22 cellular contexts compared by ENCODE assay signal in the genomic region with DNA sequence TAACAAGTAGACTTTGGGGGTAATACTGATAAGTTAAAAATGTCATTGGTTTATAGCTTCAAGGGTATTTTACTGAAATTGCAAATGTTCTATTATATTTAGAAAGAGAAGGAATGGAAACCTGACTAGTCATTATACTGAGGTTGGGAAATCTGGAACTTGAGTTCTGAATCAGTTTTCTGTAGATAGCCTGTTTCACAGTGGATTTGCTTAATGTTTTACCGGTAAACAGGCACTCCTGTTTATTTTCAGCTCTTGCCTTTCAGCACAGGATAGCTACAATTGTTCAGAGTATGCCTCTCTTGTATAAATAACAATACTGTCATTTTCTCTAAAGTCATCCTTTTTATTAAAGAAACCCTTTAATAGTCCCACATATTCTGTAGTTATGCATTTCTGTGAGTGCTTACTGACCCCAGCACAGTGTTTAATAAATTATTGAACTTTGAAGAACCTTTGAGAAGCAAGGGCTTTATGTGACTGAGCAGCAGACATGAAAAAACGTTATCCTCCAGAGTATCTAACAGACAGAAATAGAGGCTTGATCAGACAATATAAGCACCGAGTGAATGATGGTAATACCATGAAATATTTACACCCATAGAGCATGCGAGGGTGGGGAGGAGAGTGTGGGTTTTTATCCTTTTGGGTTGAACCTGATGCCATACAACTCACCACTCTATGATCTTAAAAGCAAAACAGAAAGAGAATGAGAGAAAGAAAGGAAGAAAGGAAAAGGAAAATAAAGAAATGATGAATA. TPM values are rescaled to one million over a fixed set of nuclear protein-coding genes. Genes with fewer than 3 reads are reported as not detected.
DNase-seq lines count a peak whose midpoint lies in the region; ATAC-seq and TF ChIP-seq lines count a peak whose summit lies in the region.
"Had no signal": no experiment of that assay in that cellular context is flagged by ENCODE, and none has a peak within 500 bp of the region (broad histone marks: within the 10 kb centered on the region; RNA-seq: fewer than 3 reads in every experiment).

No MANE protein-coding gene starts in this region.

- no peaks in the 10 kb centered on the region for H3K36me3 ChIP-seq in endocrine pancreas (ENCODE audit: control insufficient read depth, insufficient read depth, low read length)
- no peaks in the 10 kb centered on the region for H3K36me3 ChIP-seq in right lobe of liver
- H3K36me3 ChIP-seq: right atrium auricular region had no signal

- H3K27ac ChIP-seq in right lobe of liver: peak overlapping the region; percentile 18 to 71 (median 58)
- H3K27ac ChIP-seq: PC-9, right atrium auricular region, SK-N-MC had no signal

- no peak for DNase-seq in CD14-positive monocyte (ENCODE audit: low spot score)
- DNase-seq in right lobe of liver: no peak
- DNase-seq in A172 (ENCODE audit: low spot score): no peak
- DNase-seq: activated B cell treated with CpG ODN at 0.5 μM for 24 hours; activated CD4-positive, alpha-beta memory T cell treated with anti-CD3 and anti-CD28 coated beads for 36 hours; activated naive CD4-positive, alpha-beta T cell treated with anti-CD3 and anti-CD28 coated beads for 36 hours; cortex of kidney; DMS53; foreskin melanocyte; H7; left cardiac atrium; NCI-H1694 treated with DMSO at 0.1 percent for 48 hours; NCI-H82; PC-9; stimulated activated naive CD4-positive, alpha-beta T cell had no signal

- 31% methylated on average over 4 of the region's 4 CpGs for WGBS in right lobe of liver (ENCODE audit: insufficient coverage, low coverage, low lambda C conversion rate, missing lambda C conversion rate)

- H3K9me3 ChIP-seq in endocrine pancreas (ENCODE audit: control insufficient read depth, low read length) (no peaks in the 10 kb centered on the region), right lobe of liver (no peaks in the 10 kb centered on the region)
- H3K9me3 ChIP-seq: right atrium auricular region had no signal

- H3K4me1 ChIP-seq in endocrine pancreas (ENCODE audit: control insufficient read depth, insufficient read depth, low read length) (peaks cover under 1% of the 10 kb centered on the region), right lobe of liver (peaks cover 0 to 30% (median 5%) of the 10 kb centered on the region in 4 donors)

- peaks cover 0 to 4% (median 2%) of the 10 kb centered on the region in 3 donors for H3K27me3 Mint-ChIP-seq in CD14-positive monocyte (ENCODE audit: low read depth in 3 of 3)
- H3K27me3 Mint-ChIP-seq: activated B cell treated with CpG ODN at 0.5 μM for 24 hours; activated CD4-positive, alpha-beta memory T cell treated with anti-CD3 and anti-CD28 coated beads for 36 hours had no signal

- peaks cover 35% of the 10 kb centered on the region for H3K4me1 Mint-ChIP-seq in CD14-positive monocyte

- H3K36me3 Mint-ChIP-seq in CD14-positive monocyte: peaks cover 3 to 10% of the 10 kb centered on the region in 2 donors
- H3K36me3 Mint-ChIP-seq: activated CD4-positive, alpha-beta memory T cell treated with anti-CD3 and anti-CD28 coated beads for 36 hours had no signal

- H3K27me3 ChIP-seq in endocrine pancreas (ENCODE audit: control insufficient read depth, insufficient read depth, low read length): no peaks in the 10 kb centered on the region
- no peaks in the 10 kb centered on the region for H3K27me3 ChIP-seq in right lobe of liver
- H3K27me3 ChIP-seq: right atrium auricular region had no signal

- intact Hi-C loops in CD14-positive monocyte (cut with micrococcal nuclease) (no loop called here), right lobe of liver (cut with DNase I) (no loop called here)

- H3K4me3 Mint-ChIP-seq in CD14-positive monocyte: peak overlapping the region in 1 of 2 donors; percentile 61
- H3K4me3 Mint-ChIP-seq: activated B cell treated with CpG ODN at 0.5 μM for 24 hours; activated CD4-positive, alpha-beta memory T cell treated with anti-CD3 and anti-CD28 coated beads for 36 hours; activated naive CD4-positive, alpha-beta T cell treated with anti-CD3 and anti-CD28 coated beads for 36 hours had no signal

- TF ChIP-seq CTCF in CD14-positive monocyte (IDR thresholded peaks at IDR 0.05) (no peak), right lobe of liver (IDR thresholded peaks at IDR 0.05) (no peak)

- H3K27ac Mint-ChIP-seq in CD14-positive monocyte: peak overlapping the region in 6 of 7 donors; percentile 21 to 77 (median 58)
- H3K27ac Mint-ChIP-seq: activated B cell treated with CpG ODN at 0.5 μM for 24 hours; activated CD4-positive, alpha-beta memory T cell treated with anti-CD3 and anti-CD28 coated beads for 36 hours; activated naive CD4-positive, alpha-beta T cell treated with anti-CD3 and anti-CD28 coated beads for 36 hours had no signal

- H3K9ac ChIP-seq in endocrine pancreas (ENCODE audit: control insufficient read depth, insufficient read depth, low read length): no peak overlapping the region

- no peak for TF ChIP-seq POLR2A in right lobe of liver (IDR thresholded peaks at IDR 0.05)

- peaks cover 0 to 10% (median 2%) of the 10 kb centered on the region in 7 donors for H3K9me3 Mint-ChIP-seq in CD14-positive monocyte
- H3K9me3 Mint-ChIP-seq: activated CD4-positive, alpha-beta memory T cell treated with anti-CD3 and anti-CD28 coated beads for 36 hours; activated naive CD4-positive, alpha-beta T cell treated with anti-CD3 and anti-CD28 coated beads for 36 hours had no signal

- ATAC-seq in HG02981 (IDR thresholded peaks at IDR 0.05; ENCODE audit: unreplicated experiment) (peak; percentile 55), right lobe of liver (peak; percentile 91 to 93 (median 92)), GM21576 (IDR thresholded peaks at IDR 0.05; ENCODE audit: unreplicated experiment) (no peak), GM21423 (IDR thresholded peaks at IDR 0.05; ENCODE audit: unreplicated experiment) (no peak), GM21786 (IDR thresholded peaks at IDR 0.05; ENCODE audit: unreplicated experiment) (no peak)
- ATAC-seq: left cardiac atrium had no signal

- peak overlapping the region; percentile 17 for H3K4me3 ChIP-seq in endocrine pancreas (ENCODE audit: control insufficient read depth, insufficient read depth, low read length)
- no peak overlapping the region for H3K4me3 ChIP-seq in right lobe of liver
- H3K4me3 ChIP-seq: PC-9, right atrium auricular region, SK-N-MC had no signal

RNA-seq across cellular contexts. Expression of a gene that starts 58.2 kb away (rescaled TPM):
- polyA plus RNA-seq in CD14-positive monocyte: 10 to 100 TPM; 37.7 to 51.0 TPM
- total RNA-seq in right lobe of liver: 10 to 100 TPM; 28.9 to 51.6 (median 33.6) TPM
- total RNA-seq in A172 (2014; rRNA removed; shearing (Covaris generic)): 48.1 and 48.3 TPM in 2 replicates

RNA-seq across cellular contexts. Expression of a gene that starts 58.5 kb away (rescaled TPM):
- polyA plus RNA-seq in CD14-positive monocyte: under 1 TPM in 1 of 2 donors, not detected in 1; 0.18 TPM
- total RNA-seq in right lobe of liver: 1 to 10 TPM in 4 of 6 experiments, under 1 TPM in 2; 0.86 to 2.0 (median 1.3) TPM
- total RNA-seq in A172 (2014; rRNA removed; shearing (Covaris generic)): 8.7 and 9.2 TPM in 2 replicates

Comparison
In these comparisons a context has a peak if more than half of its experiments do, and no peak if none do; other contexts are left out.
1. ATAC-seq: peak in HG02981 (single experiment) and right lobe of liver (4 of 4); none in GM21576 (single experiment), GM21423 (single experiment) and GM21786 (single experiment).